Comparison of ENCODE assay signal across 24 cellular contexts in the genomic region with DNA sequence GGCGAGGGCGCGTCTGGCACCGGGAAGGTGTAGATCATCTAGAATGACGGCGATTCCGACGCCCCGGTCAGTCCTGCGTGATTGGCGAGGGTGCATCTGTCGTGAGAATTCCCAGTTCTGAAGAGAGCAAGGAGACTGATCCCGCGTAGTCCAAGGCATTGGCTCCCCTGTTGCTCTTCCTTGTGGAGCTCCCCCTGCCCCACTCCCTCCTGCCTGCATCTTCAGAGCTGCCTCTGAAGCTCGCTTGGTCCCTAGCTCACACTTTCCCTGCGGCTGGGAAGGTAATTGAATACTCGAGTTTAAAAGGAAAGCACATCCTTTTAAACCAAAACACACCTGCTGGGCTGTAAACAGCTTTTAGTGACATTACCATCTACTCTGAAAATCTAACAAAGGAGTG.
DNase-seq lines count a peak whose midpoint lies in the region.
"Had no signal": no experiment of that assay in that cellular context is flagged by ENCODE, and none has a peak within 500 bp of the region (broad histone marks: within the 10 kb centered on the region; RNA-seq: fewer than 3 reads in every experiment).

No MANE protein-coding gene starts in this region.

- H3K9me3 ChIP-seq in iPS-18c (ENCODE audit: control insufficient read depth, insufficient read depth, low read length), result no peaks in the 10 kb centered on the region
- H3K9me3 ChIP-seq: A549, ascending aorta, vagina had no signal

- peak overlapping the region; percentile 16; the same call in 1 of the 2 replicates for H3K4me3 ChIP-seq in iPS-18c (ENCODE audit: insufficient read depth, low read depth, low read length)
- H3K4me3 ChIP-seq: A549, ascending aorta, coronary artery, vagina had no signal

- DNase-seq in NCI-H345 (lab: John Stamatoyannopoulos, UW) (peak; percentile 46), NCI-H345 treated with DMSO at 0.1 percent for 48 hours (lab: John Stamatoyannopoulos, UW; ENCODE audit: unreplicated experiment) (no peak), NCI-H2227 treated with DMSO at 0.1 percent for 48 hours (lab: John Stamatoyannopoulos, UW) (peak; percentile 53), SW 1271 (lab: John Stamatoyannopoulos, UW) (no peak), SIG-M5 (lab: John Stamatoyannopoulos, UW) (no peak), dedifferentiated amniotic fluid mesenchymal stem cell (ENCODE audit: extremely low spot score) (no peak), substantia nigra (lab: John Stamatoyannopoulos, UW) (no peak)
- DNase-seq: activated CD4-positive, alpha-beta memory T cell treated with anti-CD3 and anti-CD28 coated beads for 36 hours; activated CD8-positive, alpha-beta memory T cell treated with anti-CD3 and anti-CD28 coated beads, Interleukin-2, amount 50 U/mL, for 48 hours; AML-193; CD4-positive, alpha-beta memory T cell; hypothalamus; midbrain; naive thymus-derived CD4-positive, alpha-beta T cell; NCI-H1105 treated with DMSO at 0.1 percent for 48 hours; NCI-H2171; small intestine had no signal

- H3K27ac ChIP-seq in substantia nigra (ENCODE audit: low read depth, low read length, poor library complexity, severe bottlenecking), result no peak overlapping the region
- H3K27ac ChIP-seq: A549, coronary artery, parathyroid adenoma, RWPE1, vagina had no signal

Comparison
In these comparisons a context has a peak if more than half of its experiments do, and no peak if none do; other contexts are left out.
1. DNase-seq: peak in NCI-H345 (single experiment) and NCI-H2227 treated with DMSO at 0.1 percent for 48 hours (single experiment); none in NCI-H345 treated with DMSO at 0.1 percent for 48 hours (single experiment), SW 1271 (0 of 2), SIG-M5 (single experiment), dedifferentiated amniotic fluid mesenchymal stem cell (single experiment) and substantia nigra (0 of 49).